9 cellular contexts compared by ENCODE assay signal in genomic region chr16:68233085-68233834, GRCh38. TPM values are rescaled to one million over a fixed set of nuclear protein-coding genes. Genes with fewer than 3 reads are reported as not detected.
DNase-seq lines count a peak whose midpoint lies in the region; ATAC-seq, FAIRE-seq and TF ChIP-seq lines count a peak whose summit lies in the region.
"Had no signal": no experiment of that assay in that cellular context is flagged by ENCODE, and none has a peak within 500 bp of the region (broad histone marks: within the 10 kb centered on the region; RNA-seq: fewer than 3 reads in every experiment).

No MANE protein-coding gene starts in this region.

- DNase-seq in activated T-cell treated with anti-CD3 and anti-CD28 coated beads, Interleukin-2, amount 50 U/mL, for 72 hours = peak in 1 of 2 donors; percentile 50
- DNase-seq in keratinocyte (ENCODE audit: low read depth, low spot score) (no peak), GM23248 (no peak), SKM-1 (lab: John Stamatoyannopoulos, UW; ENCODE audit: unreplicated experiment) (no peak)
- DNase-seq: T-helper 1 cell had no signal

- peaks cover 3% of the 10 kb centered on the region for H3K9me1 ChIP-seq in keratinocyte (ENCODE audit: control insufficient read depth, extremely low read depth, insufficient read depth, low read length)

- H3K27ac ChIP-seq in HUES48 (ENCODE audit: low read depth, low read length) (no peak overlapping the region), keratinocyte (ENCODE audit: control insufficient read depth, insufficient read depth, low read length) (no peak overlapping the region), GM23248 (no peak overlapping the region)

- FAIRE-seq in keratinocyte (lab: Jason Lieb, UNC) = no peak
- FAIRE-seq: astrocyte had no signal

- dilution Hi-C loops in keratinocyte (cut with MboI; ENCODE audit: extremely low pct_ligation_motif_present, low sequenced_read_pairs) = no loop called here

- H3K9me3 Mint-ChIP-seq in activated T-cell treated with anti-CD3 and anti-CD28 coated beads, Interleukin-2, amount 50 U/mL, for 72 hours = no peaks in the 10 kb centered on the region
- H3K9me3 Mint-ChIP-seq in stimulated activated memory B cell treated with anti-CD40 and anti-IgM and Interleukin-4, amounts not matched to agents 10 μg/mL and 1 μg/mL and 100 μg/mL, for 72 hours = no peaks in the 10 kb centered on the region

- H3K9me3 ChIP-seq in HUES48 (ENCODE audit: control insufficient read depth, insufficient read depth, low read length) (no peaks in the 10 kb centered on the region), keratinocyte (ENCODE audit: control insufficient read depth, low read depth, low read length) (no peaks in the 10 kb centered on the region), GM23248 (ENCODE audit: low read depth) (no peaks in the 10 kb centered on the region)

- no peak for TF ChIP-seq CTCF in keratinocyte (optimal IDR thresholded peaks at IDR 0.05 in 1 of 3, IDR thresholded peaks at IDR 0.05 in 1 of 3, conservative IDR thresholded peaks at IDR 0.05 in 1 of 3; ENCODE audit: extremely low read depth in 1 of 3, insufficient read depth in 2 of 3, low read length in 3 of 3)

- H3K4me1 ChIP-seq in HUES48 (ENCODE audit: control insufficient read depth, insufficient read depth, low read length) (peaks cover 18% of the 10 kb centered on the region), keratinocyte (ENCODE audit: control insufficient read depth, extremely low read depth, insufficient read depth, low read length) (peaks cover 29% of the 10 kb centered on the region), GM23248 (ENCODE audit: insufficient read depth) (0 out of 2 replicates have a peak, but pooled peaks cover 1% of the 10 kb centered on the region)

- H3K4me2 ChIP-seq in keratinocyte (ENCODE audit: control insufficient read depth, extremely low read depth, insufficient read depth, low read depth, low read length) = peak overlapping the region; percentile 100
- no peak overlapping the region for H3K4me2 ChIP-seq in GM23248 (ENCODE audit: unreplicated experiment)

- no peaks in the 10 kb centered on the region for H3K9me2 ChIP-seq in GM23248 (ENCODE audit: insufficient read depth)

- no peaks in the 10 kb centered on the region for H3K27me3 Mint-ChIP-seq in activated T-cell treated with anti-CD3 and anti-CD28 coated beads, Interleukin-2, amount 50 U/mL, for 72 hours (ENCODE audit: low read depth)
- H3K27me3 Mint-ChIP-seq in stimulated activated memory B cell treated with anti-CD40 and anti-IgM and Interleukin-4, amounts not matched to agents 10 μg/mL and 1 μg/mL and 100 μg/mL, for 72 hours = no peaks in the 10 kb centered on the region

- peak; percentile 38 to 42 for ATAC-seq in activated T-cell treated with anti-CD3 and anti-CD28 coated beads, Interleukin-2, amount 50 U/mL, for 72 hours (replicated peaks in 1 of 2)
- no peak for ATAC-seq in stimulated activated memory B cell treated with anti-CD40 and anti-IgM and Interleukin-4, amounts not matched to agents 10 μg/mL and 1 μg/mL and 100 μg/mL, for 72 hours
- no peak for ATAC-seq in GM18868 (IDR thresholded peaks at IDR 0.05; ENCODE audit: unreplicated experiment)

- 0 out of 2 replicates have a peak overlapping the region, but pooled peaks have one; percentile 22 for H3K4me3 ChIP-seq in HUES48 (ENCODE audit: low read depth, low read length)
- peak overlapping the region in 2 of 3 experiments; percentile 4 to 83 for H3K4me3 ChIP-seq in keratinocyte (ENCODE audit: control insufficient read depth in 2 of 3, extremely low read depth in 1 of 3, insufficient read depth in 2 of 3, low read depth in 1 of 3, low read length in 3 of 3)
- H3K4me3 ChIP-seq in GM23248 = no peak overlapping the region

- no peak overlapping the region for H3K9ac ChIP-seq in HUES48 (ENCODE audit: low read depth, low read length)
- H3K9ac ChIP-seq in keratinocyte (ENCODE audit: control insufficient read depth, extremely low read depth, insufficient read depth, low read length) = no peak overlapping the region
- no peak overlapping the region for H3K9ac ChIP-seq in GM23248

- H3K36me3 ChIP-seq in HUES48 (ENCODE audit: control insufficient read depth, insufficient read depth, low read length) = peaks cover 53% of the 10 kb centered on the region
- peaks cover 31 to 60% of the 10 kb centered on the region in 2 experiments for H3K36me3 ChIP-seq in keratinocyte (ENCODE audit: control insufficient read depth in 2 of 2, extremely low read depth in 1 of 2, insufficient read depth in 2 of 2, low read length in 2 of 2)
- H3K36me3 ChIP-seq in GM23248 (ENCODE audit: low read depth) = no peaks in the 10 kb centered on the region

- H2AFZ ChIP-seq in keratinocyte (ENCODE audit: control insufficient read depth, low read length) (no peak overlapping the region), GM23248 (no peak overlapping the region)

- H3K4me1 Mint-ChIP-seq in activated T-cell treated with anti-CD3 and anti-CD28 coated beads, Interleukin-2, amount 50 U/mL, for 72 hours (ENCODE audit: low read depth) = peaks cover 29% of the 10 kb centered on the region
- H3K4me1 Mint-ChIP-seq in stimulated activated memory B cell treated with anti-CD40 and anti-IgM and Interleukin-4, amounts not matched to agents 10 μg/mL and 1 μg/mL and 100 μg/mL, for 72 hours = peaks cover 45% of the 10 kb centered on the region

- no peak overlapping the region for H3K4me3 Mint-ChIP-seq in activated T-cell treated with anti-CD3 and anti-CD28 coated beads, Interleukin-2, amount 50 U/mL, for 72 hours
- H3K4me3 Mint-ChIP-seq in stimulated activated memory B cell treated with anti-CD40 and anti-IgM and Interleukin-4, amounts not matched to agents 10 μg/mL and 1 μg/mL and 100 μg/mL, for 72 hours = no peak overlapping the region

- WGBS in GM23248 (ENCODE audit: low coverage in 1 of 2, low lambda C conversion rate in 2 of 2, missing lambda C conversion rate in 2 of 2), 2 experiments = 87 to 90% methylated on average over 5 of the region's 5 CpGs

- in situ Hi-C loops in GM23248 (cut with MboI) = no loop called here

- H3K27ac Mint-ChIP-seq in activated T-cell treated with anti-CD3 and anti-CD28 coated beads, Interleukin-2, amount 50 U/mL, for 72 hours = no peak overlapping the region
- peak overlapping the region; percentile 13 for H3K27ac Mint-ChIP-seq in stimulated activated memory B cell treated with anti-CD40 and anti-IgM and Interleukin-4, amounts not matched to agents 10 μg/mL and 1 μg/mL and 100 μg/mL, for 72 hours

- H3K79me2 ChIP-seq in keratinocyte (ENCODE audit: control insufficient read depth, insufficient read depth, low read length) = peaks cover 35% of the 10 kb centered on the region
- H3K79me2 ChIP-seq in GM23248 (ENCODE audit: insufficient read depth) = no peaks in the 10 kb centered on the region

- H3F3A ChIP-seq in GM23248 (ENCODE audit: insufficient read depth) = no peaks in the 10 kb centered on the region

- H3K36me3 Mint-ChIP-seq in activated T-cell treated with anti-CD3 and anti-CD28 coated beads, Interleukin-2, amount 50 U/mL, for 72 hours (ENCODE audit: insufficient read depth in 2 of 2) = no peaks in the 10 kb centered on the region
- H3K36me3 Mint-ChIP-seq in stimulated activated memory B cell treated with anti-CD40 and anti-IgM and Interleukin-4, amounts not matched to agents 10 μg/mL and 1 μg/mL and 100 μg/mL, for 72 hours = no peaks in the 10 kb centered on the region

- H3K27me3 ChIP-seq in HUES48 (ENCODE audit: control insufficient read depth, insufficient read depth, low read length) = no peaks in the 10 kb centered on the region
- no peaks in the 10 kb centered on the region for H3K27me3 ChIP-seq in keratinocyte (ENCODE audit: control insufficient read depth, extremely low read depth, insufficient read depth, low read length)
- H3K27me3 ChIP-seq in GM23248 (replicated peaks; ENCODE audit: insufficient read depth) = no peaks in the 10 kb centered on the region

- peaks cover 23% of the 10 kb centered on the region for H4K20me1 ChIP-seq in keratinocyte (ENCODE audit: control insufficient read depth, extremely low read depth, insufficient read depth, low read length)
- H4K20me1 ChIP-seq in GM23248 (ENCODE audit: insufficient read depth) = no peaks in the 10 kb centered on the region

RNA-seq across cellular contexts. Expression of gene ESRP2, which starts 2.7 kb away (rescaled TPM):
- under 1 TPM; 0.31 to 0.63 TPM for total RNA-seq in activated T-cell treated with anti-CD3 and anti-CD28 coated beads, Interleukin-2, amount 50 U/mL, for 72 hours
- polyA plus RNA-seq in keratinocyte (34.8 to 53.9 TPM (median 39.2 TPM) in 3 replicates), GM23248 (2016; fragmentation: Nextera tagmentation; extraction: Ambion mirVana) (0.34 TPM in 1 of 2 replicates, not detected in the other)
- polyA plus RNA-seq in keratinocyte (2011; ENCODE audit: low read depth) = 17.9 TPM
- 20.2 and 23.8 TPM in 2 replicates for polyA plus RNA-seq in keratinocyte (2011; cell fraction: cytosol; rRNA removed)
- 93.9 and 100 TPM in 2 replicates for polyA plus RNA-seq in keratinocyte (2011; cell fraction: nucleus; rRNA removed)
- polyA plus RNA-seq in keratinocyte (2012; ENCODE audit: low replicate concordance) = 31.4 and 42.0 TPM in 2 replicates
- polyA minus RNA-seq in keratinocyte = 68.0 to 78.2 TPM (median 73.5 TPM) in 3 replicates
- polyA minus RNA-seq in keratinocyte (2011; cell fraction: cytosol; rRNA and poly(A)+ RNA removed) = 35.1 TPM
- 44.2 and 52.1 TPM in 2 replicates for polyA minus RNA-seq in keratinocyte (2011; cell fraction: nucleus; rRNA and poly(A)+ RNA removed)
- 0.32 TPM in 1 of 2 replicates, not detected in the other for total RNA-seq in GM23248 (2014; rRNA removed; shearing (Covaris generic))

RNA-seq across cellular contexts. Expression of gene PLA2G15, which starts 11.9 kb away (rescaled TPM):
- 1 to 10 TPM; 6.1 to 7.6 TPM for total RNA-seq in activated T-cell treated with anti-CD3 and anti-CD28 coated beads, Interleukin-2, amount 50 U/mL, for 72 hours
- polyA plus RNA-seq in keratinocyte (9.2 to 16.6 TPM (median 12.1 TPM) in 3 replicates), GM23248 (2016; fragmentation: Nextera tagmentation; extraction: Ambion mirVana) (24.8 and 26.0 TPM in 2 replicates)
- 11.9 TPM for polyA plus RNA-seq in keratinocyte (2011; ENCODE audit: low read depth)
- 4.5 and 7.1 TPM in 2 replicates for polyA plus RNA-seq in keratinocyte (2011; cell fraction: cytosol; rRNA removed)
- 26.5 and 29.3 TPM in 2 replicates for polyA plus RNA-seq in keratinocyte (2011; cell fraction: nucleus; rRNA removed)
- 11.6 and 11.8 TPM in 2 replicates for polyA plus RNA-seq in keratinocyte (2012; ENCODE audit: low replicate concordance)
- 11.7 to 22.2 TPM (median 18.8 TPM) in 3 replicates for polyA minus RNA-seq in keratinocyte
- 13.6 TPM for polyA minus RNA-seq in keratinocyte (2011; cell fraction: cytosol; rRNA and poly(A)+ RNA removed)
- polyA minus RNA-seq in keratinocyte (2011; cell fraction: nucleus; rRNA and poly(A)+ RNA removed) = 21.2 and 24.3 TPM in 2 replicates
- 36.2 and 47.6 TPM in 2 replicates for total RNA-seq in GM23248 (2014; rRNA removed; shearing (Covaris generic))

RNA-seq across cellular contexts. Expression of gene SLC7A6, which starts 31.1 kb away (rescaled TPM):
- total RNA-seq in activated T-cell treated with anti-CD3 and anti-CD28 coated beads, Interleukin-2, amount 50 U/mL, for 72 hours = 100 to 1,000 TPM in 1 of 2 donors, 10 to 100 TPM in 1; 99.8 to 131 TPM
- 35.0 to 45.9 TPM (median 43.4 TPM) in 3 replicates for polyA plus RNA-seq in keratinocyte
- 11.6 TPM for polyA plus RNA-seq in keratinocyte (2011; ENCODE audit: low read depth)
- 15.5 and 20.5 TPM in 2 replicates for polyA plus RNA-seq in keratinocyte (2011; cell fraction: cytosol; rRNA removed)
- 113 and 126 TPM in 2 replicates for polyA plus RNA-seq in keratinocyte (2011; cell fraction: nucleus; rRNA removed)
- 13.9 and 24.3 TPM in 2 replicates for polyA plus RNA-seq in keratinocyte (2012; ENCODE audit: low replicate concordance)
- polyA minus RNA-seq in keratinocyte = 85.4 to 135 TPM (median 106 TPM) in 3 replicates
- polyA minus RNA-seq in keratinocyte (2011; cell fraction: cytosol; rRNA and poly(A)+ RNA removed) = 28.0 TPM
- polyA minus RNA-seq in keratinocyte (2011; cell fraction: nucleus; rRNA and poly(A)+ RNA removed) = 70.1 and 116 TPM in 2 replicates
- total RNA-seq in GM23248 (2014; rRNA removed; shearing (Covaris generic)) = 20.9 and 53.7 TPM in 2 replicates
- 15.8 and 17.3 TPM in 2 replicates for polyA plus RNA-seq in GM23248 (2016; fragmentation: Nextera tagmentation; extraction: Ambion mirVana)

Comparison
In these comparisons a context has a peak if more than half of its experiments do, and no peak if none do; other contexts are left out.
1. ATAC-seq: peak in activated T-cell treated with anti-CD3 and anti-CD28 coated beads, Interleukin-2, amount 50 U/mL, for 72 hours (2 of 2); none in stimulated activated memory B cell treated with anti-CD40 and anti-IgM and Interleukin-4, amounts not matched to agents 10 μg/mL and 1 μg/mL and 100 μg/mL, for 72 hours (single experiment) and GM18868 (single experiment).